ENCODE assay signal across 8 cellular contexts in the genomic region with DNA sequence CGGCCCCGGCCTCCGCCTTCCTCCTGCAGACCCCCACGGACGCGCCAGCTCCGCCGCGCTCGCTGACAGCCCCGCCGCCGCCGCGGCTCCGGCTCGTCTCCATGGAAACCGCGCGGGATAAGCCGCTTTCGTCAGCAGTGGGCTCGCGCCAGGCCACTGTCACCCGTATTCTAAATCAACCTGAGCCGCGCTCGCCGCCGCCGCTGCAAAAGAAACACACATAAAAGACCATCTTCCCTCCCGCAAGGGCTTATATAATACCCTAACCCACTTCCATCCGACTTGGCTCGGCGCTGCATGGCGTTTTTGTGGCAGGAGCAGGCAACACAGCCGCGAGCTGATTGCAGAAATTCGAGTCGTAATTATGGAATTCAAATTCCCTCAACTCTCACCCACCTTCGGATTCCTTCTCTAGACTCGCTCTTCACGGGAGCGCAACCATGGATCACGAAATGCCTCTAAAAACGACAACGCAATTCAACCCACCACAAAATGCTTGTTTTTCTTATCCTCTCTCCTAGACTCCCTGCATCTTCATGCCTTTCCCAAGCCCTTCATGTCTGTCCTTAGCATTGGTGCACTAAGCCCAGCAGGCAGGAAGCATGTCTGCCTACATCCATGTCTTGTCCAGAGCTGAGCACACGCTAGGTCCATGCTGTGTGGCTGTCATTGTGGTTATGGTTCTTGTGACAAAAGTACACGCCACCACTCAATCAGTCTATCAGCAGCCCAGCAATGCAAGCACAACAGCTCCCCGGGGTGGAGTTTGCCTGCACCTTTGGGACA. TPM values are rescaled to one million over a fixed set of nuclear protein-coding genes. Genes with fewer than 3 reads are reported as not detected.
A peak's percentile ranks its signal among the peaks of the same experiment; 100 is the strongest.
DNase-seq lines count a peak whose midpoint lies in the region; ATAC-seq lines count a peak whose summit lies in the region.

A gene with protein sequence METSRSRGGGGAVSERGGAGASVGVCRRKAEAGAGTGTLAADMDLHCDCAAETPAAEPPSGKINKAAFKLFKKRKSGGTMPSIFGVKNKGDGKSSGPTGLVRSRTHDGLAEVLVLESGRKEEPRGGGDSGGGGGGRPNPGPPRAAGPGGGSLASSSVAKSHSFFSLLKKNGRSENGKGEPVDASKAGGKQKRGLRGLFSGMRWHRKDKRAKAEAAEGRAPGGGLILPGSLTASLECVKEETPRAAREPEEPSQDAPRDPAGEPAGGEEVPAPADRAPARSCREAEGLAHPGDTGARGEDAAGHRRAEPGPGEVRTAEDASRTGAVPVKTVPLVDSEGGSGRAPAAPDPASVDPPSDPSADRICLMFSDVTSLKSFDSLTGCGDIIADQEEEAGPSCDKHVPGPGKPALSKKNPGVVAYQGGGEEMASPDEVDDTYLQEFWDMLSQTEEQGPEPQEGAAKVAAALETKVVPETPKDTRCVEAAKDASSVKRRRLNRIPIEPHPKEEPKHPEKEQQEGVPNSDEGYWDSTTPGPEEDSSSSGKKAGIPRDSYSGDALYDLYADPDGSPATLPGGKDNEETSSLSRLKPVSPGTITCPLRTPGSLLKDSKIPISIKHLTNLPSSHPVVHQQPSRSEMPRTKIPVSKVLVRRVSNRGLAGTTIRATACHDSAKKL (minus strand): TSS at position 772 of the 786 bp plus-strand sequence. CDS start 669 bp downstream, at position 103.

- H3K27ac Mint-ChIP-seq in activated naive CD8-positive, alpha-beta T cell treated with anti-CD3 and anti-CD28 coated beads, Interleukin-2, amount 10 ng/mL, durations not matched to agents 7 days and 5 days = peak within 1 kb of the TSS; percentile 6

- peak; percentile 44 for DNase-seq in activated naive CD8-positive, alpha-beta T cell treated with anti-CD3 and anti-CD28 coated beads, Interleukin-2, amount 10 ng/mL, durations not matched to agents 7 days and 5 days
- peak; percentile 80 to 88 for DNase-seq in hippocampal formation (lab: John Stamatoyannopoulos, UW)

- no peaks in the 10 kb centered on the region for H4K20me1 ChIP-seq in BLaER1 treated with 17β-estradiol and CSF1 and Interleukin-3, amounts not matched to agents 10 nM and 100 nM

- no peaks in the 10 kb centered on the region for H3K36me3 Mint-ChIP-seq in activated naive CD8-positive, alpha-beta T cell treated with anti-CD3 and anti-CD28 coated beads, Interleukin-2, amount 10 ng/mL, durations not matched to agents 7 days and 5 days

- H3K4me3 ChIP-seq in BLaER1 treated with 17β-estradiol and CSF1 and Interleukin-3, amounts not matched to agents 10 nM and 100 nM = peak within 1 kb of the TSS; percentile 47 to 67 (median 58)
- H3K4me3 ChIP-seq in skeletal muscle satellite cell (ENCODE audit: low read length) = peak within 1 kb of the TSS; percentile 49

- peak within 1 kb of the TSS; percentile 69 to 88 (median 81) for H3K4me2 ChIP-seq in BLaER1 treated with 17β-estradiol and CSF1 and Interleukin-3, amounts not matched to agents 10 nM and 100 nM
- H3K4me2 ChIP-seq in skeletal muscle satellite cell (ENCODE audit: low read length) = peak within 1 kb of the TSS; percentile 71

- H3K27me3 ChIP-seq in BLaER1 treated with 17β-estradiol and CSF1 and Interleukin-3, amounts not matched to agents 10 nM and 100 nM = peaks cover 38 to 58% (median 55%) of the 10 kb centered on the region in 11 experiments
- H3K27me3 ChIP-seq in skeletal muscle satellite cell (ENCODE audit: control insufficient read depth, insufficient read depth, low read length) = peaks cover 88% of the 10 kb centered on the region

- H3K9ac ChIP-seq in BLaER1 treated with 17β-estradiol and CSF1 and Interleukin-3, amounts not matched to agents 10 nM and 100 nM = 0 out of 22 replicates have a peak within 1 kb of the TSS, but pooled peaks of 2 of the 11 experiments have one; percentile 16 to 19
- no peak within 1 kb of the TSS for H3K9ac ChIP-seq in skeletal muscle satellite cell (ENCODE audit: low read depth, low read length)

- H3K4me3 Mint-ChIP-seq in activated naive CD8-positive, alpha-beta T cell treated with anti-CD3 and anti-CD28 coated beads, Interleukin-2, amount 10 ng/mL, durations not matched to agents 7 days and 5 days = peak within 1 kb of the TSS; percentile 50

- POLR2A ChIA-PET in activated naive CD8-positive, alpha-beta T cell treated with anti-CD3 and anti-CD28 coated beads, Interleukin-2, amount 10 ng/mL, durations not matched to agents 7 days and 5 days (lab: Charles Lee) = no interaction called here

- peaks cover 47 to 64% (median 52%) of the 10 kb centered on the region in 11 experiments for H3K9me3 ChIP-seq in BLaER1 treated with 17β-estradiol and CSF1 and Interleukin-3, amounts not matched to agents 10 nM and 100 nM (replicated peaks in 1 of 11)
- H3K9me3 ChIP-seq in skeletal muscle satellite cell (replicated peaks; ENCODE audit: low read length) = no peaks in the 10 kb centered on the region

- H3K4me1 Mint-ChIP-seq in activated naive CD8-positive, alpha-beta T cell treated with anti-CD3 and anti-CD28 coated beads, Interleukin-2, amount 10 ng/mL, durations not matched to agents 7 days and 5 days = peaks cover 10% of the 10 kb centered on the region

- H3K36me3 ChIP-seq in BLaER1 treated with 17β-estradiol and CSF1 and Interleukin-3, amounts not matched to agents 10 nM and 100 nM = peaks cover 0 to 4% (median 0%) of the 10 kb centered on the region in 11 experiments; a peak in 1 of 22 replicates
- no peaks in the 10 kb centered on the region for H3K36me3 ChIP-seq in skeletal muscle satellite cell (ENCODE audit: insufficient read depth, low read length)

- no peaks in the 10 kb centered on the region for H3K9me3 Mint-ChIP-seq in activated naive CD8-positive, alpha-beta T cell treated with anti-CD3 and anti-CD28 coated beads, Interleukin-2, amount 10 ng/mL, durations not matched to agents 7 days and 5 days

- H3K27me3 Mint-ChIP-seq in activated naive CD8-positive, alpha-beta T cell treated with anti-CD3 and anti-CD28 coated beads, Interleukin-2, amount 10 ng/mL, durations not matched to agents 7 days and 5 days = peaks cover 71% of the 10 kb centered on the region

- no peak within 1 kb of the TSS for H3K27ac ChIP-seq in BLaER1 treated with 17β-estradiol and CSF1 and Interleukin-3, amounts not matched to agents 10 nM and 100 nM

- peaks cover 0 to 10% (median 0%) of the 10 kb centered on the region in 10 experiments; a peak in 5 of 20 replicates for H3K4me1 ChIP-seq in BLaER1 treated with 17β-estradiol and CSF1 and Interleukin-3, amounts not matched to agents 10 nM and 100 nM
- H3K4me1 ChIP-seq in skeletal muscle satellite cell (ENCODE audit: control insufficient read depth, insufficient read depth, low read length) = no peaks in the 10 kb centered on the region

- peak; percentile 45 for ATAC-seq in HG02885 (IDR thresholded peaks at IDR 0.05; ENCODE audit: poor library complexity, unreplicated experiment)
- ATAC-seq in activated naive CD8-positive, alpha-beta T cell treated with anti-CD3 and anti-CD28 coated beads, Interleukin-2, amount 10 ng/mL, durations not matched to agents 7 days and 5 days (ENCODE audit: low read depth) = no peak
- no peak for ATAC-seq in HG03571 (IDR thresholded peaks at IDR 0.05; ENCODE audit: unreplicated experiment)
- no peak for ATAC-seq in HG03139 (IDR thresholded peaks at IDR 0.05; ENCODE audit: unreplicated experiment)
- ATAC-seq in HG02973 (IDR thresholded peaks at IDR 0.05; ENCODE audit: unreplicated experiment) = no peak

RNA-seq across cellular contexts. Expression of the gene that starts here (rescaled TPM):
- not detected for total RNA-seq in activated naive CD8-positive, alpha-beta T cell treated with anti-CD3 and anti-CD28 coated beads, Interleukin-2, amount 10 ng/mL, durations not matched to agents 7 days and 5 days
- not detected in 2 replicates for total RNA-seq in skeletal muscle satellite cell (2012; rRNA removed)

Comparison
In these comparisons a context has a peak if more than half of its experiments do, and no peak if none do; other contexts are left out.
1. Peak in DNase-seq in activated naive CD8-positive, alpha-beta T cell treated with anti-CD3 and anti-CD28 coated beads, Interleukin-2, amount 10 ng/mL, durations not matched to agents 7 days and 5 days; RNA of the gene not detected or under 1 TPM.